ENCODE assay signal across 1 cellular context in the genomic region with DNA sequence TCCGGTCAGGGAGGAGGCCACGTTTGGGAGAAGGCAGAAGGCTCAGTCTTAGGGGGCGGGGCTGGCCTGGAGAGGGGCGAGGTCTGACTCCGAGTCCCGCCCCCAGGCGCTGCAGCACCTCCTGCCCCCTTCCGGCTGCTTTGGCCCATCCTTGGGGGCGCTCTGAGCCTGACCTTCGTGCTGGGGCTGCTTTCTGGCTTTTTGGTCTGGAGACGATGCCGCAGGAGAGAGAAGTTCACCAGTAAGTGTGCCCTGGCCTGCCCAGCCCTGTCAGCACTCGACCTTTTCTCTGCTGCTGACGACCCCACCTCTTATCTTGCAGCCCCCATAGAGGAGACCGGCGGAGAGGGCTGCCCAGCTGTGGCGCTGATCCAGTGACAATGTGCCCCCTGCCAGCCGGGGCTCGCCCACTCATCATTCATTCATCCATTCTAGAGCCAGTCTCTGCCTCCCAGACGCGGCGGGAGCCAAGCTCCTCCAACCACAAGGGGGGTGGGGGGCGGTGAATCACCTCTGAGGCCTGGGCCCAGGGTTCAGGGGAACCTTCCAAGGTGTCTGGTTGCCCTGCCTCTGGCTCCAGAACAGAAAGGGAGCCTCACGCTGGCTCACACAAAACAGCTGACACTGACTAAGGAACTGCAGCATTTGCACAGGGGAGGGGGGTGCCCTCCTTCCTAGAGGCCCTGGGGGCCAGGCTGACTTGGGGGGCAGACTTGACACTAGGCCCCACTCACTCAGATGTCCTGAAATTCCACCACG.
TF ChIP-seq lines count a peak whose summit lies in the region.

No MANE protein-coding gene starts in this region.

TF ChIP-seq in WTC11, 78 proteins besides CTCF, POLR2A, EP300 and RAD21 (continued from another document):
- TF ChIP-seq, protein P1, sequence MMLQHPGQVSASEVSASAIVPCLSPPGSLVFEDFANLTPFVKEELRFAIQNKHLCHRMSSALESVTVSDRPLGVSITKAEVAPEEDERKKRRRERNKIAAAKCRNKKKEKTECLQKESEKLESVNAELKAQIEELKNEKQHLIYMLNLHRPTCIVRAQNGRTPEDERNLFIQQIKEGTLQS (CRISPR knock-in tag; conservative IDR thresholded peaks at IDR 0.05) = no peak
- TF ChIP-seq, protein P2, sequence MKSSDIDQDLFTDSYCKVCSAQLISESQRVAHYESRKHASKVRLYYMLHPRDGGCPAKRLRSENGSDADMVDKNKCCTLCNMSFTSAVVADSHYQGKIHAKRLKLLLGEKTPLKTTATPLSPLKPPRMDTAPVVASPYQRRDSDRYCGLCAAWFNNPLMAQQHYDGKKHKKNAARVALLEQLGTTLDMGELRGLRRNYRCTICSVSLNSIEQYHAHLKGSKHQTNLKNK (CRISPR knock-in tag; IDR thresholded peaks at IDR 0.05) = no peak
- TF ChIP-seq, protein P3, sequence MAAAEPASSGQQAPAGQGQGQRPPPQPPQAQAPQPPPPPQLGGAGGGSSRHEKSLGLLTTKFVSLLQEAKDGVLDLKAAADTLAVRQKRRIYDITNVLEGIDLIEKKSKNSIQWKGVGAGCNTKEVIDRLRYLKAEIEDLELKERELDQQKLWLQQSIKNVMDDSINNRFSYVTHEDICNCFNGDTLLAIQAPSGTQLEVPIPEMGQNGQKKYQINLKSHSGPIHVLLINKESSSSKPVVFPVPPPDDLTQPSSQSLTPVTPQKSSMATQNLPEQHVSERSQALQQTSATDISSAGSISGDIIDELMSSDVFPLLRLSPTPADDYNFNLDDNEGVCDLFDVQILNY (CRISPR knock-in tag; IDR thresholded peaks at IDR 0.05) = 0 out of 2 replicates have a peak, but pooled peaks have one; percentile 65
- TF ChIP-seq SMAD3 (CRISPR knock-in tag; IDR thresholded peaks at IDR 0.05; ENCODE audit: borderline replicate concordance) = no peak
- no peak for TF ChIP-seq NR1H2 (CRISPR knock-in tag; IDR thresholded peaks at IDR 0.05)
- TF ChIP-seq ZNF232 (CRISPR knock-in tag; IDR thresholded peaks at IDR 0.05) = peak; percentile 81; the same call in 1 of the 2 replicates
- TF ChIP-seq, protein P4, sequence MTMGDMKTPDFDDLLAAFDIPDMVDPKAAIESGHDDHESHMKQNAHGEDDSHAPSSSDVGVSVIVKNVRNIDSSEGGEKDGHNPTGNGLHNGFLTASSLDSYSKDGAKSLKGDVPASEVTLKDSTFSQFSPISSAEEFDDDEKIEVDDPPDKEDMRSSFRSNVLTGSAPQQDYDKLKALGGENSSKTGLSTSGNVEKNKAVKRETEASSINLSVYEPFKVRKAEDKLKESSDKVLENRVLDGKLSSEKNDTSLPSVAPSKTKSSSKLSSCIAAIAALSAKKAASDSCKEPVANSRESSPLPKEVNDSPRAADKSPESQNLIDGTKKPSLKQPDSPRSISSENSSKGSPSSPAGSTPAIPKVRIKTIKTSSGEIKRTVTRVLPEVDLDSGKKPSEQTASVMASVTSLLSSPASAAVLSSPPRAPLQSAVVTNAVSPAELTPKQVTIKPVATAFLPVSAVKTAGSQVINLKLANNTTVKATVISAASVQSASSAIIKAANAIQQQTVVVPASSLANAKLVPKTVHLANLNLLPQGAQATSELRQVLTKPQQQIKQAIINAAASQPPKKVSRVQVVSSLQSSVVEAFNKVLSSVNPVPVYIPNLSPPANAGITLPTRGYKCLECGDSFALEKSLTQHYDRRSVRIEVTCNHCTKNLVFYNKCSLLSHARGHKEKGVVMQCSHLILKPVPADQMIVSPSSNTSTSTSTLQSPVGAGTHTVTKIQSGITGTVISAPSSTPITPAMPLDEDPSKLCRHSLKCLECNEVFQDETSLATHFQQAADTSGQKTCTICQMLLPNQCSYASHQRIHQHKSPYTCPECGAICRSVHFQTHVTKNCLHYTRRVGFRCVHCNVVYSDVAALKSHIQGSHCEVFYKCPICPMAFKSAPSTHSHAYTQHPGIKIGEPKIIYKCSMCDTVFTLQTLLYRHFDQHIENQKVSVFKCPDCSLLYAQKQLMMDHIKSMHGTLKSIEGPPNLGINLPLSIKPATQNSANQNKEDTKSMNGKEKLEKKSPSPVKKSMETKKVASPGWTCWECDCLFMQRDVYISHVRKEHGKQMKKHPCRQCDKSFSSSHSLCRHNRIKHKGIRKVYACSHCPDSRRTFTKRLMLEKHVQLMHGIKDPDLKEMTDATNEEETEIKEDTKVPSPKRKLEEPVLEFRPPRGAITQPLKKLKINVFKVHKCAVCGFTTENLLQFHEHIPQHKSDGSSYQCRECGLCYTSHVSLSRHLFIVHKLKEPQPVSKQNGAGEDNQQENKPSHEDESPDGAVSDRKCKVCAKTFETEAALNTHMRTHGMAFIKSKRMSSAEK (CRISPR knock-in tag; IDR thresholded peaks at IDR 0.05; ENCODE audit: borderline replicate concordance) = no peak
- TF ChIP-seq, protein P5, sequence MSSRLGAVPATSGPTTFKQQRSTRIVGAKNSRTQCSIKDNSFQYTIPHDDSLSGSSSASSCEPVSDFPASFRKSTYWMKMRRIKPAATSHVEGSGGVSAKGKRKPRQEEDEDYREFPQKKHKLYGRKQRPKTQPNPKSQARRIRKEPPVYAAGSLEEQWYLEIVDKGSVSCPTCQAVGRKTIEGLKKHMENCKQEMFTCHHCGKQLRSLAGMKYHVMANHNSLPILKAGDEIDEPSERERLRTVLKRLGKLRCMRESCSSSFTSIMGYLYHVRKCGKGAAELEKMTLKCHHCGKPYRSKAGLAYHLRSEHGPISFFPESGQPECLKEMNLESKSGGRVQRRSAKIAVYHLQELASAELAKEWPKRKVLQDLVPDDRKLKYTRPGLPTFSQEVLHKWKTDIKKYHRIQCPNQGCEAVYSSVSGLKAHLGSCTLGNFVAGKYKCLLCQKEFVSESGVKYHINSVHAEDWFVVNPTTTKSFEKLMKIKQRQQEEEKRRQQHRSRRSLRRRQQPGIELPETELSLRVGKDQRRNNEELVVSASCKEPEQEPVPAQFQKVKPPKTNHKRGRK (CRISPR knock-in tag; IDR thresholded peaks at IDR 0.05; ENCODE audit: borderline replicate concordance) = no peak
- TF ChIP-seq GABPB1 (CRISPR knock-in tag; IDR thresholded peaks at IDR 0.05) = no peak
- 0 out of 2 replicates have a peak, but pooled peaks have one; percentile 17 for TF ChIP-seq CBFB (CRISPR knock-in tag; IDR thresholded peaks at IDR 0.05; ENCODE audit: low read depth)
- TF ChIP-seq, protein P6, sequence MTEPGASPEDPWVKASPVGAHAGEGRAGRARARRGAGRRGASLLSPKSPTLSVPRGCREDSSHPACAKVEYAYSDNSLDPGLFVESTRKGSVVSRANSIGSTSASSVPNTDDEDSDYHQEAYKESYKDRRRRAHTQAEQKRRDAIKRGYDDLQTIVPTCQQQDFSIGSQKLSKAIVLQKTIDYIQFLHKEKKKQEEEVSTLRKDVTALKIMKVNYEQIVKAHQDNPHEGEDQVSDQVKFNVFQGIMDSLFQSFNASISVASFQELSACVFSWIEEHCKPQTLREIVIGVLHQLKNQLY (CRISPR knock-in tag; IDR thresholded peaks at IDR 0.05) = no peak
- no peak for TF ChIP-seq ZNF138 (CRISPR knock-in tag; conservative IDR thresholded peaks at IDR 0.05)
